Comparison of ENCODE assay signal across 1 cellular context in genomic region chr14:101706509-101707284, GRCh38.
TF ChIP-seq lines count a peak whose summit lies in the region.

No MANE protein-coding gene starts in this region.

TF ChIP-seq in HepG2, 621 proteins besides CTCF, POLR2A, EP300 and RAD21 (continued from another document and continues in another):
- no peak for TF ChIP-seq ARNT2 (CRISPR knock-in tag; IDR thresholded peaks at IDR 0.05; ENCODE audit: low read depth)
- peak; percentile 42; the same call in 1 of the 2 replicates for TF ChIP-seq ZNF232 (CRISPR knock-in tag; IDR thresholded peaks at IDR 0.05; ENCODE audit: borderline replicate concordance)
- TF ChIP-seq ZNF605 (CRISPR knock-in tag; IDR thresholded peaks at IDR 0.05): no peak; the same call in 1 of the 2 replicates
- TF ChIP-seq TAF1 (CRISPR knock-in tag; IDR thresholded peaks at IDR 0.05): no peak; the same call in 1 of the 2 replicates
- no peak for TF ChIP-seq ZNF33A (CRISPR knock-in tag; IDR thresholded peaks at IDR 0.05; ENCODE audit: borderline replicate concordance)
- TF ChIP-seq HNRNPK (IDR thresholded peaks at IDR 0.05; ENCODE audit: low read depth, low read length, poor library complexity, severe bottlenecking): no peak
- no peak; the same call in 1 of the 2 replicates for TF ChIP-seq ZNF619 (CRISPR knock-in tag; IDR thresholded peaks at IDR 0.05)
- no peak; the same call in 1 of the 2 replicates for TF ChIP-seq KDM2A (CRISPR knock-in tag; IDR thresholded peaks at IDR 0.05; ENCODE audit: borderline replicate concordance, low read depth)
- TF ChIP-seq CBFB (CRISPR knock-in tag; IDR thresholded peaks at IDR 0.05): no peak
- TF ChIP-seq ZNF589 (CRISPR knock-in tag; conservative IDR thresholded peaks at IDR 0.05): no peak
- TF ChIP-seq MTA3 (CRISPR knock-in tag; IDR thresholded peaks at IDR 0.05): no peak
- no peak for TF ChIP-seq HHEX (CRISPR knock-in tag; IDR thresholded peaks at IDR 0.05)
- TF ChIP-seq ZMAT5 (CRISPR knock-in tag; IDR thresholded peaks at IDR 0.05; ENCODE audit: borderline replicate concordance, low read depth): no peak
- peak; percentile 25; the same call in 1 of the 2 replicates for TF ChIP-seq ZNF281 (CRISPR knock-in tag; IDR thresholded peaks at IDR 0.05; ENCODE audit: borderline replicate concordance)
- TF ChIP-seq SNAPC5 (CRISPR knock-in tag; IDR thresholded peaks at IDR 0.05; ENCODE audit: borderline replicate concordance): no peak
- peak; percentile 49 for TF ChIP-seq UBTF (CRISPR knock-in tag; IDR thresholded peaks at IDR 0.05)
- no peak for TF ChIP-seq ZBTB21 (CRISPR knock-in tag; IDR thresholded peaks at IDR 0.05)
- TF ChIP-seq ZBTB42 (CRISPR knock-in tag; IDR thresholded peaks at IDR 0.05): 0 out of 2 replicates have a peak, but pooled peaks have one; percentile 27
- no peak for TF ChIP-seq ZSCAN30 (CRISPR knock-in tag; IDR thresholded peaks at IDR 0.05)
- no peak for TF ChIP-seq ZNF749 (CRISPR knock-in tag; IDR thresholded peaks at IDR 0.05; ENCODE audit: borderline replicate concordance)
- TF ChIP-seq HDAC1 (CRISPR knock-in tag; IDR thresholded peaks at IDR 0.05): no peak
- no peak for TF ChIP-seq SNAI1 (CRISPR knock-in tag; IDR thresholded peaks at IDR 0.05; ENCODE audit: borderline replicate concordance)
- no peak for TF ChIP-seq ZNF253 (CRISPR knock-in tag; IDR thresholded peaks at IDR 0.05; ENCODE audit: borderline replicate concordance)
- TF ChIP-seq ZNF24 (IDR thresholded peaks at IDR 0.05): no peak
- TF ChIP-seq MXD3 (CRISPR knock-in tag; IDR thresholded peaks at IDR 0.05): no peak
- TF ChIP-seq BRF2 (CRISPR knock-in tag; IDR thresholded peaks at IDR 0.05): no peak
- no peak for TF ChIP-seq MNT (IDR thresholded peaks at IDR 0.05)
- no peak for TF ChIP-seq ZBTB3 (CRISPR knock-in tag; IDR thresholded peaks at IDR 0.05; ENCODE audit: borderline replicate concordance, low read depth)
- TF ChIP-seq HIC2 (CRISPR knock-in tag; IDR thresholded peaks at IDR 0.05; ENCODE audit: low read depth): no peak
- TF ChIP-seq ZNF709 (CRISPR knock-in tag; IDR thresholded peaks at IDR 0.05): 0 out of 2 replicates have a peak, but pooled peaks have one; percentile 51
- TF ChIP-seq CBX2 (IDR thresholded peaks at IDR 0.05; ENCODE audit: low read depth, low read length): no peak
- no peak for TF ChIP-seq CBX2 (CRISPR knock-in tag; IDR thresholded peaks at IDR 0.05; ENCODE audit: low read depth)
- no peak for TF ChIP-seq ZNF275 (CRISPR knock-in tag; IDR thresholded peaks at IDR 0.05; ENCODE audit: borderline replicate concordance)
- peak; percentile 75; the same call in 1 of the 2 replicates for TF ChIP-seq HOXA3 (CRISPR knock-in tag; IDR thresholded peaks at IDR 0.05)
- TF ChIP-seq KLF11 (CRISPR knock-in tag; IDR thresholded peaks at IDR 0.05): no peak
- TF ChIP-seq HMGA1 (CRISPR knock-in tag; conservative IDR thresholded peaks at IDR 0.05): no peak
- no peak for TF ChIP-seq ZZZ3 (CRISPR knock-in tag; IDR thresholded peaks at IDR 0.05; ENCODE audit: borderline replicate concordance)
- peak; percentile 13; the same call in 1 of the 2 replicates for TF ChIP-seq ZNF292 (CRISPR knock-in tag; IDR thresholded peaks at IDR 0.05; ENCODE audit: borderline replicate concordance, low read depth)
- TF ChIP-seq SMAD9 (CRISPR knock-in tag; IDR thresholded peaks at IDR 0.05): no peak
- peak; percentile 14 for TF ChIP-seq HNRNPLL (IDR thresholded peaks at IDR 0.05; ENCODE audit: low read depth, low read length, poor library complexity, severe bottlenecking)
- no peak for TF ChIP-seq DR1 (CRISPR knock-in tag; IDR thresholded peaks at IDR 0.05)
- TF ChIP-seq MBD4 (IDR thresholded peaks at IDR 0.05; ENCODE audit: borderline replicate concordance, low read length): no peak
- peak; percentile 73 for TF ChIP-seq BCL6 (CRISPR knock-in tag; IDR thresholded peaks at IDR 0.05)
- TF ChIP-seq ZNF180 (CRISPR knock-in tag; IDR thresholded peaks at IDR 0.05; ENCODE audit: borderline replicate concordance, low read depth): no peak
- no peak for TF ChIP-seq TP53 (CRISPR knock-in tag; conservative IDR thresholded peaks at IDR 0.05)
- no peak for TF ChIP-seq EZH2 (conservative IDR thresholded peaks at IDR 0.05; ENCODE audit: low read depth, low read length)
- TF ChIP-seq ONECUT2 (CRISPR knock-in tag; IDR thresholded peaks at IDR 0.05): no peak
- TF ChIP-seq HNF1B (CRISPR knock-in tag; IDR thresholded peaks at IDR 0.05): no peak
- TF ChIP-seq ZNF879 (CRISPR knock-in tag; IDR thresholded peaks at IDR 0.05): no peak
- TF ChIP-seq THYN1 (CRISPR knock-in tag; IDR thresholded peaks at IDR 0.05; ENCODE audit: borderline replicate concordance, low read depth): no peak
- TF ChIP-seq ZNF3 (CRISPR knock-in tag; IDR thresholded peaks at IDR 0.05): no peak
